ENCODE assay signal across 1 cellular context in genomic region chr1:24993871-24994270, GRCh38.
TF ChIP-seq lines count a peak whose summit lies in the region.

No MANE protein-coding gene starts in this region.

TF ChIP-seq in SK-N-SH treated with all-trans-retinoic acid at 6 μM for 48 hours, 23 proteins besides CTCF, POLR2A, EP300 and RAD21 (continued from another document):
- TF ChIP-seq, protein P1, sequence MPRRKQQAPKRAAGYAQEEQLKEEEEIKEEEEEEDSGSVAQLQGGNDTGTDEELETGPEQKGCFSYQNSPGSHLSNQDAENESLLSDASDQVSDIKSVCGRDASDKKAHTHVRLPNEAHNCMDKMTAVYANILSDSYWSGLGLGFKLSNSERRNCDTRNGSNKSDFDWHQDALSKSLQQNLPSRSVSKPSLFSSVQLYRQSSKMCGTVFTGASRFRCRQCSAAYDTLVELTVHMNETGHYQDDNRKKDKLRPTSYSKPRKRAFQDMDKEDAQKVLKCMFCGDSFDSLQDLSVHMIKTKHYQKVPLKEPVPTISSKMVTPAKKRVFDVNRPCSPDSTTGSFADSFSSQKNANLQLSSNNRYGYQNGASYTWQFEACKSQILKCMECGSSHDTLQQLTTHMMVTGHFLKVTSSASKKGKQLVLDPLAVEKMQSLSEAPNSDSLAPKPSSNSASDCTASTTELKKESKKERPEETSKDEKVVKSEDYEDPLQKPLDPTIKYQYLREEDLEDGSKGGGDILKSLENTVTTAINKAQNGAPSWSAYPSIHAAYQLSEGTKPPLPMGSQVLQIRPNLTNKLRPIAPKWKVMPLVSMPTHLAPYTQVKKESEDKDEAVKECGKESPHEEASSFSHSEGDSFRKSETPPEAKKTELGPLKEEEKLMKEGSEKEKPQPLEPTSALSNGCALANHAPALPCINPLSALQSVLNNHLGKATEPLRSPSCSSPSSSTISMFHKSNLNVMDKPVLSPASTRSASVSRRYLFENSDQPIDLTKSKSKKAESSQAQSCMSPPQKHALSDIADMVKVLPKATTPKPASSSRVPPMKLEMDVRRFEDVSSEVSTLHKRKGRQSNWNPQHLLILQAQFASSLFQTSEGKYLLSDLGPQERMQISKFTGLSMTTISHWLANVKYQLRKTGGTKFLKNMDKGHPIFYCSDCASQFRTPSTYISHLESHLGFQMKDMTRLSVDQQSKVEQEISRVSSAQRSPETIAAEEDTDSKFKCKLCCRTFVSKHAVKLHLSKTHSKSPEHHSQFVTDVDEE (CRISPR knock-in tag; IDR thresholded peaks at IDR 0.05) = no peak
- TF ChIP-seq RARB (CRISPR knock-in tag; IDR thresholded peaks at IDR 0.05) (no peak), OSR1 (CRISPR knock-in tag; IDR thresholded peaks at IDR 0.05) (no peak), ARNTL (CRISPR knock-in tag; IDR thresholded peaks at IDR 0.05; ENCODE audit: borderline replicate concordance, low read depth) (no peak), TCF4 (CRISPR knock-in tag; IDR thresholded peaks at IDR 0.05; ENCODE audit: borderline replicate concordance) (no peak), GLIS3 (CRISPR knock-in tag; IDR thresholded peaks at IDR 0.05) (no peak), ISL1 (CRISPR knock-in tag; IDR thresholded peaks at IDR 0.05) (no peak), ESRRG (CRISPR knock-in tag; IDR thresholded peaks at IDR 0.05) (no peak), SNAI2 (CRISPR knock-in tag; IDR thresholded peaks at IDR 0.05) (no peak), ZNF70 (CRISPR knock-in tag; IDR thresholded peaks at IDR 0.05) (no peak), ZNF565 (CRISPR knock-in tag; conservative IDR thresholded peaks at IDR 0.05; ENCODE audit: low read depth) (no peak), PPARA (CRISPR knock-in tag; IDR thresholded peaks at IDR 0.05; ENCODE audit: borderline replicate concordance) (no peak), PATZ1 (CRISPR knock-in tag; IDR thresholded peaks at IDR 0.05; ENCODE audit: borderline replicate concordance) (no peak)
- TF ChIP-seq, protein P2, sequence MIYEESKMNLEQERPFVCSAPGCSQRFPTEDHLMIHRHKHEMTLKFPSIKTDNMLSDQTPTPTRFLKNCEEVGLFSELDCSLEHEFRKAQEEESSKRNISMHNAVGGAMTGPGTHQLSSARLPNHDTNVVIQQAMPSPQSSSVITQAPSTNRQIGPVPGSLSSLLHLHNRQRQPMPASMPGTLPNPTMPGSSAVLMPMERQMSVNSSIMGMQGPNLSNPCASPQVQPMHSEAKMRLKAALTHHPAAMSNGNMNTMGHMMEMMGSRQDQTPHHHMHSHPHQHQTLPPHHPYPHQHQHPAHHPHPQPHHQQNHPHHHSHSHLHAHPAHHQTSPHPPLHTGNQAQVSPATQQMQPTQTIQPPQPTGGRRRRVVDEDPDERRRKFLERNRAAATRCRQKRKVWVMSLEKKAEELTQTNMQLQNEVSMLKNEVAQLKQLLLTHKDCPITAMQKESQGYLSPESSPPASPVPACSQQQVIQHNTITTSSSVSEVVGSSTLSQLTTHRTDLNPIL (CRISPR knock-in tag; IDR thresholded peaks at IDR 0.05; ENCODE audit: low read depth) = no peak
